In the genomic region with DNA sequence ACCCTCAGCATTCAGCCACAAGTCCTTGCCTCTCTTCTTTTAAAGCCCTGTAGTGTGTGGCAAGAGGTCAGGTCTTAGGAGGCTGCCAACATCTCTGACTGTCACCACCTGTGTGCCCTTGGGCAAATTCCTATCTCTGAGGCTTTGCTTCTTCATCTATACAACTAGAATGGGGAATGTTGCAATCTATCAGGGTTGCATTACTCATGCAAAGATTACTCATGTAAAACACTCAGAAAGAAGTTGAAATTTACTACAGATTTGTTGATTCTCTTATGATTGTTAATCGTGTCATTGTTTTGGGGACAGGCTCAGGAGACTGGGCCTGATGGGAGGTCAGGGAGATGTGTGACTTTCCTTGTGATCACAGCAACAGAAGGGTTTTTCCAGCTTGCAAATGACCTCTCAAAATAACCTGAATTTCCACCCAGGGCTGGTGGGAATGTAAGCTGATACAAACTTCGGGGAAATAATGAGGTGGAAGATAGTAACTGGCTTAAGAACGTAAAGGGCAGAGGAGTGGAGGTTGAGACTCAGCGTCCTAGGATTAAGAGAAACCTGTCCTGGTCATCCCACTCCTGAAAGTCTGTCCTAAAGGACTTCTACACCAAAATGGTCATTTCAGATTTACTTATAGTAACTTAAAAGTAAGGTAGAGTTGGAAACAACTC, we compare ENCODE assay signal across 9 cellular contexts. TPM values are rescaled to one million over a fixed set of nuclear protein-coding genes. Genes with fewer than 3 reads are reported as not detected.
DNase-seq lines count a peak whose midpoint lies in the region; ATAC-seq and TF ChIP-seq lines count a peak whose summit lies in the region.
"Had no signal": no experiment of that assay in that cellular context is flagged by ENCODE, and none has a peak within 500 bp of the region (broad histone marks: within the 10 kb centered on the region; RNA-seq: fewer than 3 reads in every experiment).

No MANE protein-coding gene starts in this region.

- H3K4me1 ChIP-seq in Panc1 (ENCODE audit: control insufficient read depth, insufficient read depth, low read length) (no peaks in the 10 kb centered on the region), neural progenitor cell (no peaks in the 10 kb centered on the region)

- H2AFZ ChIP-seq in neural progenitor cell (replicated peaks): no peak overlapping the region

- no peaks in the 10 kb centered on the region for H3K27me3 ChIP-seq in Panc1 (ENCODE audit: control insufficient read depth, insufficient read depth, low read length)
- H3K27me3 ChIP-seq in neural progenitor cell: no peaks in the 10 kb centered on the region

- no peak overlapping the region for H3K4me3 Mint-ChIP-seq in stimulated activated effector memory CD8-positive, alpha-beta T cell treated with anti-CD3 and anti-CD28 coated beads, Interleukin-12 subunit alpha, Interleukin-12 subunit beta, amount 100 ng/mL, for 72 hours
- no peak overlapping the region for H3K4me3 Mint-ChIP-seq in neural progenitor cell
- H3K4me3 Mint-ChIP-seq: central memory CD8-positive, alpha-beta T cell had no signal

- no peaks in the 10 kb centered on the region for H3K36me3 Mint-ChIP-seq in stimulated activated effector memory CD8-positive, alpha-beta T cell treated with anti-CD3 and anti-CD28 coated beads, Interleukin-12 subunit alpha, Interleukin-12 subunit beta, amount 100 ng/mL, for 72 hours
- no peaks in the 10 kb centered on the region for H3K36me3 Mint-ChIP-seq in neural progenitor cell

- H3K9me3 ChIP-seq in Panc1 (ENCODE audit: control insufficient read depth, insufficient read depth, low read depth, low read length) (no peaks in the 10 kb centered on the region), neural progenitor cell (ENCODE audit: low read depth) (no peaks in the 10 kb centered on the region)

- H4K20me1 ChIP-seq in neural progenitor cell (ENCODE audit: low read depth): no peaks in the 10 kb centered on the region

- peak; percentile 94 for ATAC-seq in Panc1
- peak; percentile 31 for ATAC-seq in stimulated activated effector memory CD8-positive, alpha-beta T cell treated with anti-CD3 and anti-CD28 coated beads, Interleukin-12 subunit alpha, Interleukin-12 subunit beta, amount 100 ng/mL, for 72 hours
- ATAC-seq: right cardiac atrium had no signal

- BruUV-seq in Panc1 (replicated peaks; lab: Mats Ljungman, UMichigan): no TSS peak

- no peaks in the 10 kb centered on the region for H3K9me3 Mint-ChIP-seq in stimulated activated effector memory CD8-positive, alpha-beta T cell treated with anti-CD3 and anti-CD28 coated beads, Interleukin-12 subunit alpha, Interleukin-12 subunit beta, amount 100 ng/mL, for 72 hours
- H3K9me3 Mint-ChIP-seq in neural progenitor cell: no peaks in the 10 kb centered on the region
- H3K9me3 Mint-ChIP-seq: central memory CD8-positive, alpha-beta T cell had no signal

- TF ChIP-seq POLR2A in erythroblast (IDR thresholded peaks at IDR 0.05; ENCODE audit: low read length): no peak

- no peak overlapping the region for H3K9ac ChIP-seq in neural progenitor cell

- TF ChIP-seq CTCF in Panc1 (IDR thresholded peaks at IDR 0.05): no peak
- TF ChIP-seq CTCF in epithelial cell of esophagus (IDR thresholded peaks at IDR 0.05; ENCODE audit: insufficient read depth, low read depth, low read length, missing control alignments): no peak
- TF ChIP-seq CTCF in neural progenitor cell (IDR thresholded peaks at IDR 0.05): no peak

- H3K36me3 ChIP-seq in Panc1 (ENCODE audit: control insufficient read depth, insufficient read depth, low read length) (no peaks in the 10 kb centered on the region), neural progenitor cell (no peaks in the 10 kb centered on the region)

- DNase-seq in H4 (ENCODE audit: low spot score) (peak; percentile 83), Panc1 (ENCODE audit: low read depth, low spot score) (peak; percentile 71), epithelial cell of esophagus (ENCODE audit: low read depth) (peak; percentile 99), erythroblast (lab: John Stamatoyannopoulos, UW) (no peak), neural progenitor cell (ENCODE audit: low spot score) (no peak)
- no peak for DNase-seq in stimulated activated effector memory CD8-positive, alpha-beta T cell treated with anti-CD3 and anti-CD28 coated beads, Interleukin-12 subunit alpha, Interleukin-12 subunit beta, amount 100 ng/mL, for 72 hours (ENCODE audit: low spot score in 2 of 2)
- DNase-seq in activated CD8-positive, alpha-beta memory T cell treated with anti-CD3 and anti-CD28 coated beads for 24 hours: no peak
- DNase-seq: right cardiac atrium had no signal

- in situ Hi-C loops in Panc1 (cut with HindIII; ENCODE audit: low pct_unique_long_range_greater_than_20kb, low sequenced_read_pairs): no loop called here

- H3F3A ChIP-seq in neural progenitor cell (ENCODE audit: low read depth): no peaks in the 10 kb centered on the region

- H3K79me2 ChIP-seq in neural progenitor cell (ENCODE audit: low read depth): no peaks in the 10 kb centered on the region

- no peak overlapping the region for H3K27ac Mint-ChIP-seq in stimulated activated effector memory CD8-positive, alpha-beta T cell treated with anti-CD3 and anti-CD28 coated beads, Interleukin-12 subunit alpha, Interleukin-12 subunit beta, amount 100 ng/mL, for 72 hours
- no peak overlapping the region for H3K27ac Mint-ChIP-seq in neural progenitor cell

- peaks cover 6% of the 10 kb centered on the region for H3K4me1 Mint-ChIP-seq in stimulated activated effector memory CD8-positive, alpha-beta T cell treated with anti-CD3 and anti-CD28 coated beads, Interleukin-12 subunit alpha, Interleukin-12 subunit beta, amount 100 ng/mL, for 72 hours
- no peaks in the 10 kb centered on the region for H3K4me1 Mint-ChIP-seq in neural progenitor cell
- H3K4me1 Mint-ChIP-seq: central memory CD8-positive, alpha-beta T cell had no signal

- POLR2A ChIA-PET in Panc1 (lab: Charles Lee): interaction anchor here (0.5 kb wide), 1 partner anchor 388 kb away, joined by 3 read pairs; no protein-coding TSS in a partner anchor

- no peak overlapping the region for H3K4me2 ChIP-seq in neural progenitor cell

- intact Hi-C loops in Panc1 (cut with micrococcal nuclease; ENCODE audit: unreplicated experiment): no loop called here

- peaks cover 3% of the 10 kb centered on the region for H3K27me3 Mint-ChIP-seq in neural progenitor cell (ENCODE audit: insufficient read depth, low read depth)

- H3K27ac ChIP-seq in Panc1 (ENCODE audit: low read length) (peak overlapping the region; percentile 66; the same call in 1 of the 2 replicates), neural progenitor cell (no peak overlapping the region)

- no peak overlapping the region for H3K4me3 ChIP-seq in Panc1 (ENCODE audit: low read depth in 2 of 2, low read length in 2 of 2)
- no peak overlapping the region for H3K4me3 ChIP-seq in epithelial cell of esophagus (ENCODE audit: low read length)
- no peak overlapping the region for H3K4me3 ChIP-seq in neural progenitor cell

- CTCF ChIA-PET in Panc1 (lab: Charles Lee): no interaction called here

RNA-seq across cellular contexts. Expression of a gene that starts 32.0 kb away (rescaled TPM):
- 3.4 and 3.5 TPM in 2 replicates for total RNA-seq in H4 (2014; rRNA removed; shearing (Covaris generic))
- total RNA-seq in Panc1 (2021; ENCODE audit: unreplicated experiment): 0.23 TPM
- 0.45 TPM for polyA plus RNA-seq in Panc1 (2012; ENCODE audit: insufficient read length)
- not detected in 2 replicates for total RNA-seq in neural progenitor cell (ENCODE audit: low replicate concordance)

Comparison
In these comparisons a context has a peak if more than half of its experiments do, and no peak if none do; other contexts are left out.
1. DNase-seq: peak in H4 (single experiment), Panc1 (single experiment) and epithelial cell of esophagus (single experiment); none in stimulated activated effector memory CD8-positive, alpha-beta T cell treated with anti-CD3 and anti-CD28 coated beads, Interleukin-12 subunit alpha, Interleukin-12 subunit beta, amount 100 ng/mL, for 72 hours (0 of 2), activated CD8-positive, alpha-beta memory T cell treated with anti-CD3 and anti-CD28 coated beads for 24 hours (single experiment), erythroblast (0 of 2) and neural progenitor cell (single experiment).